In genomic region chr3:194308635-194309213, GRCh38 we compare ENCODE assay signal across 20 cellular contexts. TPM values are rescaled to one million over a fixed set of nuclear protein-coding genes. Genes with fewer than 3 reads are reported as not detected.
DNase-seq lines count a peak whose midpoint lies in the region; ATAC-seq and FAIRE-seq lines count a peak whose summit lies in the region.
"Had no signal": no experiment of that assay in that cellular context is flagged by ENCODE, and none has a peak within 500 bp of the region (broad histone marks: within the 10 kb centered on the region; RNA-seq: fewer than 3 reads in every experiment).

No MANE protein-coding gene starts in this region.

- H3K23ac ChIP-seq in mesenchymal stem cell (ENCODE audit: low read length in 2 of 2): no peak overlapping the region

- no peaks in the 10 kb centered on the region for H3K9me3 Mint-ChIP-seq in activated T-helper 17 cell treated with anti-CD3 and anti-CD28 coated beads, Interleukin-2, amount 50 U/mL, for 72 hours
- H3K9me3 Mint-ChIP-seq: WTC11 had no signal

- peak overlapping the region; percentile 15 for H3K4me2 ChIP-seq in mesenchymal stem cell (ENCODE audit: low read length, poor library complexity, severe bottlenecking)
- H3K4me2 ChIP-seq: hepatocyte had no signal

- H3K4me1 Mint-ChIP-seq in activated T-helper 17 cell treated with anti-CD3 and anti-CD28 coated beads, Interleukin-2, amount 50 U/mL, for 72 hours: peaks cover 22% of the 10 kb centered on the region

- H3K4me3 ChIP-seq in mesenchymal stem cell (ENCODE audit: insufficient read depth in 1 of 2, low read depth in 1 of 2, low read length in 2 of 2): no peak overlapping the region
- H3K4me3 ChIP-seq: colonic mucosa, esophagus muscularis mucosa, GM23248, hepatocyte, thoracic aorta had no signal

- no peak overlapping the region for H2BK15ac ChIP-seq in mesenchymal stem cell (ENCODE audit: low read depth, poor library complexity, severe bottlenecking)

- peaks cover 14 to 65% of the 10 kb centered on the region in 2 experiments for H3K27me3 ChIP-seq in mesenchymal stem cell (ENCODE audit: control insufficient read depth in 1 of 2, insufficient read depth in 1 of 2, low read length in 2 of 2)
- H3K27me3 ChIP-seq: colonic mucosa, esophagus muscularis mucosa, hepatocyte had no signal

- H3K4ac ChIP-seq in mesenchymal stem cell (ENCODE audit: low read depth in 1 of 2, low read length in 2 of 2): no peak overlapping the region

- H3K27ac ChIP-seq in mesenchymal stem cell (ENCODE audit: low read length, poor library complexity, severe bottlenecking): peak overlapping the region; percentile 79
- H3K27ac ChIP-seq: colonic mucosa, esophagus muscularis mucosa, GM23248, hepatocyte, thoracic aorta had no signal

- no peaks in the 10 kb centered on the region for H3K9me3 ChIP-seq in mesenchymal stem cell (ENCODE audit: control insufficient read depth, low read length)
- H3K9me3 ChIP-seq: colonic mucosa, esophagus muscularis mucosa, thoracic aorta had no signal

- H3K9ac ChIP-seq in mesenchymal stem cell (ENCODE audit: low read length): no peak overlapping the region
- H3K9ac ChIP-seq: GM23248 had no signal

- peak overlapping the region; percentile 23 for H3K27ac Mint-ChIP-seq in activated T-helper 17 cell treated with anti-CD3 and anti-CD28 coated beads, Interleukin-2, amount 50 U/mL, for 72 hours
- H3K27ac Mint-ChIP-seq: CD8-positive, alpha-beta T cell; WTC11 had no signal

- FAIRE-seq in GM19239 (lab: Jason Lieb, UNC): peak; percentile 75
- FAIRE-seq: HepG2 had no signal

- H2BK5ac ChIP-seq in mesenchymal stem cell (ENCODE audit: low read depth, low read length, poor library complexity, severe bottlenecking): no peak overlapping the region

- no peaks in the 10 kb centered on the region for H3K36me3 ChIP-seq in mesenchymal stem cell (ENCODE audit: control insufficient read depth in 1 of 2, insufficient read depth in 2 of 2, low read depth in 1 of 2, low read length in 2 of 2)
- H3K36me3 ChIP-seq: colonic mucosa, esophagus muscularis mucosa, thoracic aorta had no signal

- no peak overlapping the region for H3K14ac ChIP-seq in mesenchymal stem cell (ENCODE audit: low read length in 2 of 2)

- H4K91ac ChIP-seq in mesenchymal stem cell (ENCODE audit: low read length): no peak overlapping the region

- no peaks in the 10 kb centered on the region for H3K27me3 Mint-ChIP-seq in activated T-helper 17 cell treated with anti-CD3 and anti-CD28 coated beads, Interleukin-2, amount 50 U/mL, for 72 hours

- H2BK12ac ChIP-seq in mesenchymal stem cell (ENCODE audit: low read length in 2 of 2): peak overlapping the region in 1 of 2 experiments; percentile 26

- H2BK120ac ChIP-seq in mesenchymal stem cell (ENCODE audit: low read depth, low read length): no peak overlapping the region

- H3K4me1 ChIP-seq in mesenchymal stem cell (ENCODE audit: control insufficient read depth, insufficient read depth, low read depth, low read length): peaks cover 27% of the 10 kb centered on the region
- H3K4me1 ChIP-seq: colonic mucosa had no signal

- 84% methylated on average over 1 of the region's 4 CpGs for WGBS in mesenchymal stem cell

- DNase-seq in Caki2 (ENCODE audit: low read depth): peak; percentile 90
- DNase-seq in GM19239 (ENCODE audit: insufficient read length, low spot score): no peak
- DNase-seq in mesenchymal stem cell: no peak
- DNase-seq in NCI-H510A (lab: John Stamatoyannopoulos, UW): no peak
- no peak for DNase-seq in foreskin melanocyte
- DNase-seq: CD8-positive, alpha-beta T cell; colonic mucosa; GM23248; left colon; NCI-H1092 treated with DMSO at 0.1 percent for 48 hours; NCI-H2227 treated with DMSO at 0.1 percent for 48 hours; stimulated activated CD4-positive, alpha-beta T cell treated with anti-CD3 and anti-CD28 coated beads, Interleukin-1b, Interleukin-23, amount 100 ng/mL, for 48 hours had no signal

- H3K79me1 ChIP-seq in mesenchymal stem cell (replicated peaks; ENCODE audit: low read length, poor library complexity, severe bottlenecking): no peaks in the 10 kb centered on the region

- H3K18ac ChIP-seq in mesenchymal stem cell (ENCODE audit: low read depth in 1 of 2, low read length in 2 of 2): no peak overlapping the region

- H3K36me3 Mint-ChIP-seq in activated T-helper 17 cell treated with anti-CD3 and anti-CD28 coated beads, Interleukin-2, amount 50 U/mL, for 72 hours (ENCODE audit: low read depth): no peaks in the 10 kb centered on the region
- H3K36me3 Mint-ChIP-seq: CD8-positive, alpha-beta T cell; WTC11 had no signal

- in situ Hi-C loops in Caki2 (cut with HindIII; ENCODE audit: low pct_unique_long_range_greater_than_20kb, low sequenced_read_pairs): no loop called here

- H3K4me3 Mint-ChIP-seq in activated T-helper 17 cell treated with anti-CD3 and anti-CD28 coated beads, Interleukin-2, amount 50 U/mL, for 72 hours: peak overlapping the region; percentile 25
- H3K4me3 Mint-ChIP-seq: CD8-positive, alpha-beta T cell; WTC11 had no signal

- H4K8ac ChIP-seq in mesenchymal stem cell (ENCODE audit: low read length): no peak overlapping the region

- no peak overlapping the region for H2AK5ac ChIP-seq in mesenchymal stem cell (ENCODE audit: low read length, severe bottlenecking)

- no peak for ATAC-seq in activated T-helper 17 cell treated with anti-CD3 and anti-CD28 coated beads, Interleukin-2, amount 50 U/mL, for 72 hours (replicated peaks)
- no peak for ATAC-seq in HG02885 (IDR thresholded peaks at IDR 0.05; ENCODE audit: poor library complexity, unreplicated experiment)
- ATAC-seq: CD8-positive, alpha-beta T cell; HepG2; left colon; SK-N-SH treated with all-trans-retinoic acid at 6 μM for 48 hours; WTC11 had no signal

- no peak overlapping the region for H2AFZ ChIP-seq in mesenchymal stem cell (ENCODE audit: low read depth, low read length)
- H2AFZ ChIP-seq: GM23248, hepatocyte had no signal

RNA-seq across cellular contexts. Expression of gene CPN2, which starts 42.4 kb away (rescaled TPM):
- total RNA-seq in Caki2 (2014; rRNA removed; shearing (Covaris generic); ENCODE audit: low replicate concordance): not detected in 2 replicates
- total RNA-seq in activated T-helper 17 cell treated with anti-CD3 and anti-CD28 coated beads, Interleukin-2, amount 50 U/mL, for 72 hours: not detected
- not detected for polyA plus RNA-seq in mesenchymal stem cell (2013, experiment 1 of 2)
- polyA plus RNA-seq in mesenchymal stem cell (2013, experiment 2 of 2): not detected
- total RNA-seq: CD8-positive, alpha-beta T cell; esophagus muscularis mucosa; GM23248; left colon; thoracic aorta had no signal
- polyA plus RNA-seq: GM23248 had no signal
